Comparison of ENCODE assay signal across 18 cellular contexts in the genomic region with DNA sequence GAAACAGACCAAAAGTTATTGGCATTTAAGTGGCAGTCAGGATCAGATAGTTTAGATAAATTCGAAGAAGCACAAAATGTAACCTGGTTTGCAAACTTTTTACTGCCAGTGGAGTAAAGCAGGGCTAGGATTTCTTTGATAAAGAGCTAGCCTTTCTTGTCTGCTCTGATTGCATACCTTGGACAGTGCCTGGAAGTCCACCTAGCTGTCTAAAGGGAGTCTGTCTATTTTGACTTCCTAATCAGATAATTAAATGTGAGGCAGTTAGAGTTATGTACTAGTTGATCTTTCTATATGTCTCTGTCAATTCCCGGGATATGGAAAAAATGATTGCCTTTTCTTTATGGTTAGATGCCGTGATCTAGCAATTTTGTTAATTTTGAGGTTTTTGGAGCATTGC. TPM values are rescaled to one million over a fixed set of nuclear protein-coding genes. Genes with fewer than 3 reads are reported as not detected.
DNase-seq lines count a peak whose midpoint lies in the region; ATAC-seq, FAIRE-seq and TF ChIP-seq lines count a peak whose summit lies in the region.
"Had no signal": no experiment of that assay in that cellular context is flagged by ENCODE, and none has a peak within 500 bp of the region (broad histone marks: within the 10 kb centered on the region; RNA-seq: fewer than 3 reads in every experiment).

No MANE protein-coding gene starts in this region.

- CTCF ChIA-PET in HEK293 (lab: Yijun Ruan, JAX), result interaction anchor here (0.7 to 1.0 kb wide), 3 partner anchors 15 to 53 kb away, joined by 3 to 4 read pairs (median 4); no protein-coding TSS in a partner anchor

- H3K36me3 ChIP-seq in HEK293 (ENCODE audit: control insufficient read depth in 2 of 2, insufficient read depth in 1 of 2, low read length in 2 of 2), result no peaks in the 10 kb centered on the region
- peaks cover 27% of the 10 kb centered on the region for H3K36me3 ChIP-seq in RWPE2 (ENCODE audit: low read depth)
- H3K36me3 ChIP-seq in esophagus squamous epithelium, result no peaks in the 10 kb centered on the region
- no peaks in the 10 kb centered on the region for H3K36me3 ChIP-seq in small intestine (ENCODE audit: control insufficient read depth in 2 of 2, insufficient read depth in 2 of 2, low read length in 2 of 2)
- H3K36me3 ChIP-seq: sigmoid colon, thoracic aorta had no signal

- H3K27ac ChIP-seq in HEK293 (ENCODE audit: extremely low read depth, low read depth, low read length) (no peak overlapping the region), RWPE2 (ENCODE audit: poor library complexity, severe bottlenecking) (peak overlapping the region; percentile 70), esophagus squamous epithelium (peak overlapping the region; percentile 47 to 95 (median 72)), small intestine (ENCODE audit: low read depth in 1 of 2, low read length in 1 of 2) (no peak overlapping the region)
- H3K27ac ChIP-seq: C4-2B, thoracic aorta had no signal

- H3K27me3 ChIP-seq in RWPE2 (ENCODE audit: insufficient read depth, poor library complexity, severe bottlenecking) (no peaks in the 10 kb centered on the region), esophagus squamous epithelium (no peaks in the 10 kb centered on the region), small intestine (ENCODE audit: control insufficient read depth in 2 of 2, insufficient read depth in 2 of 2, low read length in 2 of 2) (no peaks in the 10 kb centered on the region)
- H3K27me3 ChIP-seq: sigmoid colon had no signal

- H3K9me3 ChIP-seq in HEK293 (ENCODE audit: control insufficient read depth, insufficient read depth, low read depth, low read length) (no peaks in the 10 kb centered on the region), RWPE2 (ENCODE audit: severe bottlenecking) (no peaks in the 10 kb centered on the region), esophagus squamous epithelium (no peaks in the 10 kb centered on the region), small intestine (ENCODE audit: control insufficient read depth, low read depth) (no peaks in the 10 kb centered on the region)
- H3K9me3 ChIP-seq: sigmoid colon, thoracic aorta had no signal

- H3K4me3 ChIP-seq in HEK293 (ENCODE audit: low read depth, low read length) (no peak overlapping the region), RWPE2 (ENCODE audit: severe bottlenecking) (no peak overlapping the region), esophagus squamous epithelium (peak overlapping the region in 2 of 4 donors; percentile 26 to 85), small intestine (ENCODE audit: low read depth in 1 of 2, low read length in 2 of 2) (no peak overlapping the region)
- H3K4me3 ChIP-seq: sigmoid colon, thoracic aorta had no signal

- intact Hi-C loops in esophagus squamous epithelium (cut with DNase I), result no loop called here

- no peak for FAIRE-seq in small intestine (lab: Jason Lieb, UNC)
- FAIRE-seq: colon, kidney had no signal

- TF ChIP-seq CTCF in HEK293 (tag by site-specific recombination; IDR thresholded peaks at IDR 0.05) (no peak), RWPE2 (IDR thresholded peaks at IDR 0.05; ENCODE audit: poor library complexity, severe bottlenecking) (no peak), esophagus squamous epithelium (IDR thresholded peaks at IDR 0.05) (no peak)

- ATAC-seq in RWPE2 (ENCODE audit: low read depth) (peak; percentile 42; the same call in 2 of the 3 replicates), HG02588 (IDR thresholded peaks at IDR 0.05; ENCODE audit: unreplicated experiment) (no peak), GM21381 (IDR thresholded peaks at IDR 0.05; ENCODE audit: unreplicated experiment) (no peak)

- POLR2A ChIA-PET in HEK293 (lab: Yijun Ruan, JAX), result no interaction called here

- TF ChIP-seq POLR2A in esophagus squamous epithelium (IDR thresholded peaks at IDR 0.05), result no peak

- H3K4me1 ChIP-seq in HEK293 (ENCODE audit: control insufficient read depth, insufficient read depth, low read length) (no peaks in the 10 kb centered on the region; the same call in none of the 2 replicates), RWPE2 (ENCODE audit: insufficient read depth, poor library complexity, severe bottlenecking) (peaks cover 32% of the 10 kb centered on the region), esophagus squamous epithelium (peaks cover 7 to 83% (median 20%) of the 10 kb centered on the region in 3 donors), small intestine (ENCODE audit: control insufficient read depth in 2 of 2, insufficient read depth in 1 of 2, low read depth in 1 of 2, low read length in 1 of 2) (peaks cover 0 to 3% of the 10 kb centered on the region in 2 donors)

- WGBS in esophagus squamous epithelium, 2 donors, result 39 to 50% methylated on average over 3 of the region's 3 CpGs
- 65 to 85% (median 77%) methylated on average over 3 of the region's 3 CpGs for WGBS in small intestine, 3 donors

- DNase-seq in RWPE2 (ENCODE audit: low spot score) (no peak), esophagus squamous epithelium (lab: John Stamatoyannopoulos, UW) (no peak), small intestine (peak; percentile 8), activated gamma-delta T cell (lab: John Stamatoyannopoulos, UW) (no peak)
- DNase-seq: amygdala; head of caudate nucleus; kidney; NCI-H1436 treated with DMSO at 0.1 percent for 48 hours; nucleus accumbens; sigmoid colon; stimulated activated CD4-positive, alpha-beta T cell treated with anti-CD3 and anti-CD28 coated beads, Interleukin-2, amount 100 ng/mL, for 48 hours had no signal

TF ChIP-seq in HEK293, 187 proteins besides CTCF, POLR2A, EP300 and RAD21:
- TF ChIP-seq, protein P1, sequence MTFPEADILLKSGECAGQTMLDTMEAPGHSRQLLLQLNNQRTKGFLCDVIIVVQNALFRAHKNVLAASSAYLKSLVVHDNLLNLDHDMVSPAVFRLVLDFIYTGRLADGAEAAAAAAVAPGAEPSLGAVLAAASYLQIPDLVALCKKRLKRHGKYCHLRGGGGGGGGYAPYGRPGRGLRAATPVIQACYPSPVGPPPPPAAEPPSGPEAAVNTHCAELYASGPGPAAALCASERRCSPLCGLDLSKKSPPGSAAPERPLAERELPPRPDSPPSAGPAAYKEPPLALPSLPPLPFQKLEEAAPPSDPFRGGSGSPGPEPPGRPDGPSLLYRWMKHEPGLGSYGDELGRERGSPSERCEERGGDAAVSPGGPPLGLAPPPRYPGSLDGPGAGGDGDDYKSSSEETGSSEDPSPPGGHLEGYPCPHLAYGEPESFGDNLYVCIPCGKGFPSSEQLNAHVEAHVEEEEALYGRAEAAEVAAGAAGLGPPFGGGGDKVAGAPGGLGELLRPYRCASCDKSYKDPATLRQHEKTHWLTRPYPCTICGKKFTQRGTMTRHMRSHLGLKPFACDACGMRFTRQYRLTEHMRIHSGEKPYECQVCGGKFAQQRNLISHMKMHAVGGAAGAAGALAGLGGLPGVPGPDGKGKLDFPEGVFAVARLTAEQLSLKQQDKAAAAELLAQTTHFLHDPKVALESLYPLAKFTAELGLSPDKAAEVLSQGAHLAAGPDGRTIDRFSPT (tag by site-specific recombination; IDR thresholded peaks at IDR 0.05), result no peak
- TF ChIP-seq, protein P2, sequence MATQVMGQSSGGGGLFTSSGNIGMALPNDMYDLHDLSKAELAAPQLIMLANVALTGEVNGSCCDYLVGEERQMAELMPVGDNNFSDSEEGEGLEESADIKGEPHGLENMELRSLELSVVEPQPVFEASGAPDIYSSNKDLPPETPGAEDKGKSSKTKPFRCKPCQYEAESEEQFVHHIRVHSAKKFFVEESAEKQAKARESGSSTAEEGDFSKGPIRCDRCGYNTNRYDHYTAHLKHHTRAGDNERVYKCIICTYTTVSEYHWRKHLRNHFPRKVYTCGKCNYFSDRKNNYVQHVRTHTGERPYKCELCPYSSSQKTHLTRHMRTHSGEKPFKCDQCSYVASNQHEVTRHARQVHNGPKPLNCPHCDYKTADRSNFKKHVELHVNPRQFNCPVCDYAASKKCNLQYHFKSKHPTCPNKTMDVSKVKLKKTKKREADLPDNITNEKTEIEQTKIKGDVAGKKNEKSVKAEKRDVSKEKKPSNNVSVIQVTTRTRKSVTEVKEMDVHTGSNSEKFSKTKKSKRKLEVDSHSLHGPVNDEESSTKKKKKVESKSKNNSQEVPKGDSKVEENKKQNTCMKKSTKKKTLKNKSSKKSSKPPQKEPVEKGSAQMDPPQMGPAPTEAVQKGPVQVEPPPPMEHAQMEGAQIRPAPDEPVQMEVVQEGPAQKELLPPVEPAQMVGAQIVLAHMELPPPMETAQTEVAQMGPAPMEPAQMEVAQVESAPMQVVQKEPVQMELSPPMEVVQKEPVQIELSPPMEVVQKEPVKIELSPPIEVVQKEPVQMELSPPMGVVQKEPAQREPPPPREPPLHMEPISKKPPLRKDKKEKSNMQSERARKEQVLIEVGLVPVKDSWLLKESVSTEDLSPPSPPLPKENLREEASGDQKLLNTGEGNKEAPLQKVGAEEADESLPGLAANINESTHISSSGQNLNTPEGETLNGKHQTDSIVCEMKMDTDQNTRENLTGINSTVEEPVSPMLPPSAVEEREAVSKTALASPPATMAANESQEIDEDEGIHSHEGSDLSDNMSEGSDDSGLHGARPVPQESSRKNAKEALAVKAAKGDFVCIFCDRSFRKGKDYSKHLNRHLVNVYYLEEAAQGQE (tag by site-specific recombination; IDR thresholded peaks at IDR 0.05), result peak; percentile 97

RNA-seq across cellular contexts. Expression of a gene that starts 4.1 kb away (rescaled TPM):
- 10 to 100 TPM; 57.3 to 89.6 (median 82.1) TPM for total RNA-seq in esophagus squamous epithelium
- 10 to 100 TPM in 1 of 3 donors, 1 to 10 TPM in 2; 4.1 to 21.5 (median 6.9) TPM for polyA plus RNA-seq in small intestine

RNA-seq across cellular contexts. Expression of a gene that starts 24.0 kb away (rescaled TPM):
- total RNA-seq in esophagus squamous epithelium, result 1 to 10 TPM in 2 of 4 donors, under 1 TPM in 1, not detected in 1; 0.09 to 4.8 (median 2.6) TPM
- under 1 TPM in 1 of 3 donors, not detected in 2; 0.22 TPM for polyA plus RNA-seq in small intestine
- total RNA-seq: kidney; T-helper 1 cell treated with Interleukin-12 subunit alpha and Interleukin-12 subunit beta and Interleukin-4 antibody, amounts not matched to agents 30 ng/mL and 1 ng/mL, for 36 hours; thoracic aorta had no signal

Comparison
In these comparisons a context has a peak if more than half of its experiments do, and no peak if none do; other contexts are left out.
1. H3K27ac ChIP-seq: peak in RWPE2 (single experiment) and esophagus squamous epithelium (4 of 4); none in HEK293 (single experiment) and small intestine (0 of 2).